Comparison of ENCODE assay signal across 12 cellular contexts in genomic region chr3:57918123-57918837, GRCh38.
A peak's percentile ranks its signal among the peaks of the same experiment; 100 is the strongest.
DNase-seq lines count a peak whose midpoint lies in the region; ATAC-seq, FAIRE-seq and TF ChIP-seq lines count a peak whose summit lies in the region.
"Had no signal": no experiment of that assay in that cellular context is flagged by ENCODE, and none has a peak within 500 bp of the region (broad histone marks: within the 10 kb centered on the region; RNA-seq: fewer than 3 reads in every experiment).

No MANE protein-coding gene starts in this region.

- no TSS peak for BruUV-seq in Calu3 (replicated peaks; lab: Mats Ljungman, UMichigan)

- peaks cover 8% of the 10 kb centered on the region for H3K36me3 ChIP-seq in colonic mucosa

- no peak overlapping the region for H3K27ac ChIP-seq in colonic mucosa

- no peak overlapping the region for H3K27ac Mint-ChIP-seq in Calu3 (ENCODE audit: unreplicated experiment)

- FAIRE-seq in H54 (lab: Jason Lieb, UNC): peak; percentile 98
- FAIRE-seq: D721Med had no signal

- H3K27me3 ChIP-seq in colonic mucosa: no peaks in the 10 kb centered on the region

- peaks cover 50% of the 10 kb centered on the region for H3K36me3 Mint-ChIP-seq in Calu3 (ENCODE audit: insufficient read depth, unreplicated experiment)

- TF ChIP-seq CTCF in astrocyte of the cerebellum (IDR thresholded peaks at IDR 0.05; ENCODE audit: low read depth, low read length, missing control alignments) (no peak), colonic mucosa (IDR thresholded peaks at IDR 0.05) (no peak), Calu3 (IDR thresholded peaks at IDR 0.05; ENCODE audit: unreplicated experiment) (no peak)

- H3K9me3 Mint-ChIP-seq in Calu3 (ENCODE audit: low read depth, unreplicated experiment): no peaks in the 10 kb centered on the region

- CTCF ChIA-PET in Calu3 (lab: Charles Lee): interaction anchor here (0.5 kb wide), 1 partner anchor 61 kb away, joined by 3 read pairs; no protein-coding TSS in a partner anchor

- H3K27me3 Mint-ChIP-seq in Calu3 (ENCODE audit: unreplicated experiment): no peaks in the 10 kb centered on the region

- H3K4me3 Mint-ChIP-seq in Calu3 (ENCODE audit: low read depth, unreplicated experiment): no peak overlapping the region

- DNase-seq in H54 (ENCODE audit: insufficient read length, low spot score) (peak; percentile 22), astrocyte of the cerebellum (ENCODE audit: low read depth) (peak; percentile 68), hepatic stellate cell (ENCODE audit: low spot score) (peak; percentile 54), stromal cell of bone marrow (ENCODE audit: low read depth) (peak; percentile 77), colonic mucosa (no peak), Calu3 (no peak), COLO829 (ENCODE audit: low spot score) (no peak)
- DNase-seq: midbrain, NCI-H1417, NCI-H82 had no signal

- no peak for ATAC-seq in activated CD4-positive, CD25-positive, alpha-beta regulatory T cell treated with anti-CD3 and anti-CD28 coated beads, Interleukin-2, amount 50 U/mL, for 24 hours

- H3K9me3 ChIP-seq in colonic mucosa: no peaks in the 10 kb centered on the region

- intact Hi-C loops in colonic mucosa (cut with DNase I) (no loop called here), Calu3 (cut with micrococcal nuclease; ENCODE audit: unreplicated experiment) (no loop called here)

- no peaks in the 10 kb centered on the region for H3K4me1 Mint-ChIP-seq in Calu3 (ENCODE audit: low read depth, unreplicated experiment)

- no peak overlapping the region for H3K4me3 ChIP-seq in astrocyte of the cerebellum (ENCODE audit: low read depth, low read length)
- no peak overlapping the region for H3K4me3 ChIP-seq in colonic mucosa

- no peaks in the 10 kb centered on the region for H3K4me1 ChIP-seq in colonic mucosa

- in situ Hi-C loops in astrocyte of the cerebellum (cut with HindIII; ENCODE audit: low sequenced_read_pairs): no loop called here

- no peak for TF ChIP-seq POLR2A in H54 (IDR thresholded peaks at IDR 0.05; ENCODE audit: low read depth, low read length)

- no peak overlapping the region for H3K9ac ChIP-seq in colonic mucosa (ENCODE audit: low read depth in 2 of 2, low read length in 2 of 2)

Comparison
In these comparisons a context has a peak if more than half of its experiments do, and no peak if none do; other contexts are left out.
1. DNase-seq: peak in H54 (single experiment), astrocyte of the cerebellum (single experiment), hepatic stellate cell (single experiment) and stromal cell of bone marrow (single experiment); none in colonic mucosa (single experiment), Calu3 (single experiment) and COLO829 (single experiment).